ENCODE assay signal across 18 cellular contexts in genomic region chr3:128706171-128706570, GRCh38. TPM values are rescaled to one million over a fixed set of nuclear protein-coding genes. Genes with fewer than 3 reads are reported as not detected.
DNase-seq lines count a peak whose midpoint lies in the region; ATAC-seq and TF ChIP-seq lines count a peak whose summit lies in the region.
"Had no signal": no experiment of that assay in that cellular context is flagged by ENCODE, and none has a peak within 500 bp of the region (broad histone marks: within the 10 kb centered on the region; RNA-seq: fewer than 3 reads in every experiment).

No MANE protein-coding gene starts in this region.

- dilution Hi-C loops in mammary epithelial cell (cut with HindIII; ENCODE audit: low sequenced_read_pairs): no loop called here

- no peaks in the 10 kb centered on the region for H3K27me3 Mint-ChIP-seq in MCF 10A (ENCODE audit: insufficient read depth, unreplicated experiment)

- no peak for ATAC-seq in GM19395 (IDR thresholded peaks at IDR 0.05; ENCODE audit: unreplicated experiment)
- ATAC-seq: HCT116 had no signal

- intact Hi-C loops in mammary epithelial cell (cut with micrococcal nuclease): no loop called here
- intact Hi-C loops in MCF 10A (cut with micrococcal nuclease): no loop called here

- H2AFZ ChIP-seq in mammary epithelial cell (ENCODE audit: low read depth, low read length): no peak overlapping the region
- H2AFZ ChIP-seq: GM23248 had no signal

- H3K9me3 ChIP-seq in mammary epithelial cell (replicated peaks; ENCODE audit: insufficient read depth, low read length): no peaks in the 10 kb centered on the region

- in situ Hi-C loops in mammary epithelial cell (cut with MboI; ENCODE audit: low sequenced_read_pairs in 2 of 2): no loop called here

- POLR2A ChIA-PET in MCF 10A (lab: Yijun Ruan, JAX): interaction anchor here (1.1 kb wide), 1 partner anchor 26 kb away, joined by 3 read pairs; no protein-coding TSS in a partner anchor

- H4K20me1 ChIP-seq in mammary epithelial cell (ENCODE audit: insufficient read depth, low read length): no peaks in the 10 kb centered on the region

- no peaks in the 10 kb centered on the region for H3K27me3 ChIP-seq in mammary epithelial cell (ENCODE audit: insufficient read depth, low read length)
- H3K27me3 ChIP-seq: BLaER1 treated with 17β-estradiol and CSF1 and Interleukin-3, amounts not matched to agents 10 nM and 100 nM had no signal

- no peak overlapping the region for H3K27ac Mint-ChIP-seq in MCF 10A (ENCODE audit: low read depth, unreplicated experiment)
- H3K27ac Mint-ChIP-seq: CD4-positive, CD25-positive, alpha-beta regulatory T cell had no signal

- DNase-seq in mammary epithelial cell (peak; percentile 52), MCF 10A (ENCODE audit: unreplicated experiment) (no peak), NCI-H69 (lab: John Stamatoyannopoulos, UW) (peak; percentile 4), epithelial cell of esophagus (ENCODE audit: low read depth) (peak; percentile 40), Kasumi-1 (lab: John Stamatoyannopoulos, UW) (no peak)
- no peak for DNase-seq in activated CD4-positive, alpha-beta T cell treated with anti-CD3 and anti-CD28 coated beads for 48 hours
- DNase-seq in effector CD8-positive, alpha-beta T cell (lab: John Stamatoyannopoulos, UW): no peak
- DNase-seq: ACHN; Calu3; CD4-positive, CD25-positive, alpha-beta regulatory T cell; DMS 273 treated with DMSO at 0.1 percent for 48 hours; DMS79 treated with DMSO at 0.1 percent for 48 hours; GF-D8; GM23248; IMR-90 had no signal

- no peak overlapping the region for H3K4me3 Mint-ChIP-seq in MCF 10A (ENCODE audit: unreplicated experiment)
- H3K4me3 Mint-ChIP-seq: CD4-positive, CD25-positive, alpha-beta regulatory T cell had no signal

- no peak overlapping the region for H3K9ac ChIP-seq in mammary epithelial cell (ENCODE audit: insufficient read depth, low read length)
- H3K9ac ChIP-seq: BLaER1 treated with 17β-estradiol and CSF1 and Interleukin-3, amounts not matched to agents 10 nM and 100 nM; GM23248 had no signal

- CTCF ChIA-PET in mammary epithelial cell (lab: Charles Lee; ENCODE audit: low non-redundant PET) (no interaction called here), MCF 10A (lab: Yijun Ruan, JAX) (interaction anchor here (0.7 kb wide), 1 partner anchor 17 kb away, joined by 3 read pairs; no protein-coding TSS in a partner anchor)

- 98% methylated on average over 2 of the region's 3 CpGs for WGBS in mammary epithelial cell (ENCODE audit: low coverage, missing lambda C conversion rate)

- no peaks in the 10 kb centered on the region for H3K4me1 Mint-ChIP-seq in MCF 10A (ENCODE audit: insufficient read depth, unreplicated experiment)
- H3K4me1 Mint-ChIP-seq: CD4-positive, CD25-positive, alpha-beta regulatory T cell had no signal

- H3K36me3 ChIP-seq in mammary epithelial cell (ENCODE audit: insufficient read depth, low read length): no peaks in the 10 kb centered on the region
- H3K36me3 ChIP-seq: BLaER1 treated with 17β-estradiol and CSF1 and Interleukin-3, amounts not matched to agents 10 nM and 100 nM had no signal

- no peaks in the 10 kb centered on the region for H3K79me2 ChIP-seq in mammary epithelial cell (ENCODE audit: insufficient read depth, low read length)

- BruUV-seq in mammary epithelial cell (replicated peaks; lab: Mats Ljungman, UMichigan) (no TSS peak), MCF 10A (replicated peaks; lab: Mats Ljungman, UMichigan) (no TSS peak)

- no peak overlapping the region for H3K4me2 ChIP-seq in mammary epithelial cell (ENCODE audit: insufficient read depth, low read depth, low read length)
- H3K4me2 ChIP-seq: BLaER1 treated with 17β-estradiol and CSF1 and Interleukin-3, amounts not matched to agents 10 nM and 100 nM had no signal

- peaks cover 4% of the 10 kb centered on the region for H3K36me3 Mint-ChIP-seq in MCF 10A (ENCODE audit: insufficient read depth, unreplicated experiment)
- H3K36me3 Mint-ChIP-seq: CD4-positive, CD25-positive, alpha-beta regulatory T cell had no signal

- no peak overlapping the region for H3K27ac ChIP-seq in mammary epithelial cell (ENCODE audit: insufficient read depth, low read depth, low read length)
- H3K27ac ChIP-seq: BLaER1 treated with 17β-estradiol and CSF1 and Interleukin-3, amounts not matched to agents 10 nM and 100 nM; GM23248 had no signal

- no peaks in the 10 kb centered on the region for H3K9me3 Mint-ChIP-seq in MCF 10A (ENCODE audit: unreplicated experiment)
- H3K9me3 Mint-ChIP-seq: CD4-positive, CD25-positive, alpha-beta regulatory T cell had no signal

- peaks cover 15% of the 10 kb centered on the region for H3K4me1 ChIP-seq in mammary epithelial cell (ENCODE audit: insufficient read depth, low read length)

- TF ChIP-seq CTCF in mammary epithelial cell (conservative IDR thresholded peaks at IDR 0.05 in 1 of 2, IDR thresholded peaks at IDR 0.05 in 1 of 2; ENCODE audit: extremely low read depth in 1 of 2, insufficient read depth in 1 of 2, low read depth in 1 of 2, low read length in 2 of 2) (no peak), MCF 10A (IDR thresholded peaks at IDR 0.05; ENCODE audit: unreplicated experiment) (no peak), epithelial cell of esophagus (IDR thresholded peaks at IDR 0.05; ENCODE audit: insufficient read depth, low read depth, low read length, missing control alignments) (no peak)

- H3K4me3 ChIP-seq in mammary epithelial cell (replicated peaks in 1 of 3; ENCODE audit: insufficient read depth in 1 of 3, low read depth in 2 of 3, low read length in 3 of 3): no peak overlapping the region
- H3K4me3 ChIP-seq in epithelial cell of esophagus (ENCODE audit: low read length): no peak overlapping the region
- H3K4me3 ChIP-seq: BLaER1 treated with 17β-estradiol and CSF1 and Interleukin-3, amounts not matched to agents 10 nM and 100 nM; GM23248 had no signal

RNA-seq across cellular contexts. Expression of gene RAB7A, which starts 19.8 kb away (rescaled TPM):
- total RNA-seq in mammary epithelial cell: 100 to 1,000 TPM in 1 of 2 donors, 10 to 100 TPM in 1; 76.7 to 352 TPM
- 353 TPM for polyA plus RNA-seq in mammary epithelial cell
- polyA minus RNA-seq in mammary epithelial cell: 404 TPM
- total RNA-seq in MCF 10A (2022): 172 and 221 TPM in 2 replicates

RNA-seq across cellular contexts. Expression of gene RPN1, which starts 55.6 kb away (rescaled TPM):
- total RNA-seq in mammary epithelial cell (100 to 1,000 TPM; 206 to 305 TPM), MCF 10A (2022) (212 and 240 TPM in 2 replicates)
- polyA plus RNA-seq in mammary epithelial cell: 317 TPM
- polyA minus RNA-seq in mammary epithelial cell: 414 TPM

Comparison
In these comparisons a context has a peak if more than half of its experiments do, and no peak if none do; other contexts are left out.
1. DNase-seq: peak in mammary epithelial cell (single experiment), NCI-H69 (single experiment) and epithelial cell of esophagus (single experiment); none in MCF 10A (single experiment), Kasumi-1 (0 of 2), activated CD4-positive, alpha-beta T cell treated with anti-CD3 and anti-CD28 coated beads for 48 hours (single experiment) and effector CD8-positive, alpha-beta T cell (single experiment).